9 cellular contexts compared by ENCODE assay signal in the genomic region with DNA sequence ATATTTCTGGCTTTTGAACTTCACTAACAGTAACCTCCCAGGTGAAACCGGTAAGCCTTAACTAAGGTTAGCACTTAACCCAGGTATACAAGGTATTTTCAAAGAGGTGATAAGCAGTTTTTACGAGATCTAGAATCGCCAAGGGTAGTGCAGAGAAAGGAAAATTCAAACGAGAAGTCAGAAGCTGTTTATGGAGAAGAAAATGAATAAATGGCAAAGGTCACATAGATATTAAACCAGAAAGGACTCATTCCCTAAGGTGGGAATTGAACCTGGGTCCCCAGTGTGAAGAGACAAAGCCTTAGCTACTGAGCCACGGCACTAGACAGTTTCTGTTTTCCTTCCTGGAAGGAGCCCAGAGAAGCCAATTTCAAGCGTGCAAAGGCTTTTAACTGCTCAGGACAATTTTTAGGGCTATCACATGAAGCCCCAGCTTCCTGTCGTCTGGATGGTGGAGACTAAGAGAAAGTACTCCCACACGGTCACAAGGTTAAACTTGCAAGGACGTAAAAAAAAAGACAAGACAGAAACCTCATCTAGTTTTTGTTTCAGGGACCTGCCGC. TPM values are rescaled to one million over a fixed set of nuclear protein-coding genes. Genes with fewer than 3 reads are reported as not detected.
DNase-seq lines count a peak whose midpoint lies in the region.
"Had no signal": no experiment of that assay in that cellular context is flagged by ENCODE, and none has a peak within 500 bp of the region (broad histone marks: within the 10 kb centered on the region; RNA-seq: fewer than 3 reads in every experiment).

No MANE protein-coding gene starts in this region.

- no peak overlapping the region for H3K27ac ChIP-seq in caudate nucleus (ENCODE audit: low read depth, low read length)

- peak; percentile 78 for DNase-seq in HT1080 (ENCODE audit: low read depth)
- DNase-seq in activated CD4-positive, alpha-beta T cell treated with anti-CD3 and anti-CD28 coated beads for 4 hours: peak; percentile 25 to 30
- peak; percentile 90 for DNase-seq in foreskin melanocyte
- peak; percentile 63 for DNase-seq in stimulated activated CD8-positive, alpha-beta memory T cell treated with anti-CD3 and anti-CD28 coated beads, Interleukin-4, amount 100 ng/mL, for 48 hours
- DNase-seq in dedifferentiated amniotic fluid mesenchymal stem cell (ENCODE audit: extremely low spot score): no peak
- DNase-seq in DMS153 treated with DMSO at 0.1 percent for 48 hours (lab: John Stamatoyannopoulos, UW; ENCODE audit: unreplicated experiment): no peak
- no peak for DNase-seq in NCI-H748 treated with DMSO at 0.1 percent for 48 hours (lab: John Stamatoyannopoulos, UW)
- no peak for DNase-seq in caudate nucleus (lab: John Stamatoyannopoulos, UW)

RNA-seq across cellular contexts. Expression of a gene that starts 5.7 kb away (rescaled TPM):
- 5.8 and 10.3 TPM in 2 replicates for total RNA-seq in HT1080 (2014; rRNA removed; shearing (Covaris generic))
- 11.2 and 11.6 TPM in 2 replicates for polyA plus RNA-seq in HT1080 (2015; cell fraction: cytosol; rRNA removed)
- 13.3 and 18.6 TPM in 2 replicates for polyA plus RNA-seq in HT1080 (2015; cell fraction: nucleus; rRNA removed)

RNA-seq across cellular contexts. Expression of a gene that starts 18.6 kb away (rescaled TPM):
- total RNA-seq in HT1080 (2014; rRNA removed; shearing (Covaris generic)): not detected in 2 replicates
- polyA plus RNA-seq in HT1080 (2015; cell fraction: cytosol; rRNA removed): not detected in 2 replicates
- not detected in 2 replicates for polyA plus RNA-seq in HT1080 (2015; cell fraction: nucleus; rRNA removed)
- total RNA-seq: lung microvascular endothelial cell had no signal

RNA-seq across cellular contexts. Expression of a gene that starts 44.0 kb away (rescaled TPM):
- total RNA-seq in HT1080 (2014; rRNA removed; shearing (Covaris generic)): 0.06 and 0.63 TPM in 2 replicates
- 0.66 and 0.67 TPM in 2 replicates for polyA plus RNA-seq in HT1080 (2015; cell fraction: cytosol; rRNA removed)
- 0.29 and 0.44 TPM in 2 replicates for polyA plus RNA-seq in HT1080 (2015; cell fraction: nucleus; rRNA removed)
- total RNA-seq: lung microvascular endothelial cell had no signal

RNA-seq across cellular contexts. Expression of a gene that starts 50.4 kb away (rescaled TPM):
- 162 and 246 TPM in 2 replicates for total RNA-seq in HT1080 (2014; rRNA removed; shearing (Covaris generic))
- 359 and 376 TPM in 2 replicates for polyA plus RNA-seq in HT1080 (2015; cell fraction: cytosol; rRNA removed)
- 178 and 198 TPM in 2 replicates for polyA plus RNA-seq in HT1080 (2015; cell fraction: nucleus; rRNA removed)

Comparison
In these comparisons a context has a peak if more than half of its experiments do, and no peak if none do; other contexts are left out.
1. DNase-seq: peak in HT1080 (single experiment), activated CD4-positive, alpha-beta T cell treated with anti-CD3 and anti-CD28 coated beads for 4 hours (2 of 2), foreskin melanocyte (single experiment) and stimulated activated CD8-positive, alpha-beta memory T cell treated with anti-CD3 and anti-CD28 coated beads, Interleukin-4, amount 100 ng/mL, for 48 hours (single experiment); none in dedifferentiated amniotic fluid mesenchymal stem cell (single experiment), DMS153 treated with DMSO at 0.1 percent for 48 hours (single experiment), NCI-H748 treated with DMSO at 0.1 percent for 48 hours (single experiment) and caudate nucleus (0 of 61).